Comparison of ENCODE assay signal across 8 cellular contexts in the genomic region with DNA sequence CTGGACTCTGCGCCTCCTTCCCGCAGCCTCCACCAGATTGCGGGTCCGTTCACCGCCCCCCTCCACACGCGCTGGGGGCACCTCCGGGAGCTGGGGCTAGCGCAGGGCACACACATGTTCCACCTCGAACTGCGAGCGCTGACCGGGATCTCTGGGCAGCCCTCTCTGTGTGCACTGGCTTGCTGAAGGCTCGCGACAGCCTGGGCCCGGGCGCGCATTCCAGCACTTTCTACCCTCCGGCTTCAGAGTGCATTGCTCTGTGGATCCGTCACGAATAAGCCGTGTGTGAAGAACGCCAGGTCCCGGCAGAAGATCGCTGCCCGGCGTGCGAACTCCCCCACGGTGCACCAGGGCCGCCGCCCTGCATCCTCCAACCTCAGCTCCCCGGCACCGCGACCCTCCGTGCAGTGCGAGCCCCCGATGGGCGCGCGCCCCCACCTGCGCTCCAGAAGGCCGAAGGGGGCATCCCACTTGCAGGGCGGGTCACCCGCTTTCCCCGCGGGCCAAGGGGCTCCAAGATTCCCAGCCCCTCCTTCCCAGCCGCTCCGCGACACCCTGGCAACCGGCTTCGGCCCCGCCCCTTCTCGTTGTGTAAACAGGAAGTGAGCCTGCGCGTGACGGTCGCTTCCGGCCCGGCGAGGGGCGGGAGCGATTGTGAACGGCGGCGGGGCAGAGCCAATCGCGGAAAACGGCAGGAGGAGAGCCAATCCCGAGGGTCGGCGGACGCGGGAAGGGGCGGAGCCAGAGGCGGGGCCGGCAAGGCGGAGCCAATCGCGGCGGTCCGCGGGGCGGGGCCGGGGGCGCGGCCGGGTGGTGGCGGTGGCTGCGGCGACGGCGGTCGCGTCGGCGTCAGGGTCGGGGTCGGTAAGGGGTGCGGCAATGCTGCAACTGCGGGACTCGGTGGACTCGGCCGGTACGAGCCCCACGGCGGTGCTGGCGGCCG. TPM values are rescaled to one million over a fixed set of nuclear protein-coding genes. Genes with fewer than 3 reads are reported as not detected.
DNase-seq lines count a peak whose midpoint lies in the region; ATAC-seq and TF ChIP-seq lines count a peak whose summit lies in the region.

Gene TPRG1L (plus strand): TSS at position 822 of the 943 bp plus-strand sequence. CDS start 58 bp downstream, at position 880.

- peaks cover 7% of the 10 kb centered on the region for H3K4me1 ChIP-seq in IMR-90 (ENCODE audit: control insufficient read depth, insufficient read depth, low read length)
- peaks cover 22% of the 10 kb centered on the region for H3K4me1 ChIP-seq in mucosa of descending colon (ENCODE audit: low read depth)

- peak within 1 kb of the TSS; percentile 98 for H2AK9ac ChIP-seq in IMR-90 (replicated peaks; ENCODE audit: low read depth, low read length, poor library complexity)

- H3K9me1 ChIP-seq in IMR-90 (ENCODE audit: insufficient read depth, low read length), result no peaks in the 10 kb centered on the region; the same call in 1 of the 2 replicates

- H4K8ac ChIP-seq in IMR-90 (ENCODE audit: low read depth in 2 of 2, low read length in 2 of 2), result peak within 1 kb of the TSS in 1 of 2 experiments; percentile 63; a peak in 2 of 4 replicates

- peak within 1 kb of the TSS; percentile 38; the same call in 1 of the 2 replicates for H3K56ac ChIP-seq in IMR-90 (ENCODE audit: extremely low read depth, insufficient read depth, low read length)

- WGBS in IMR-90 (ENCODE audit: extremely low coverage in 2 of 2, insufficient read length in 1 of 2), 2 experiments, result 1% methylated on average over 61 of the region's 108 CpGs; no CpG with 5 or more reads in 1 of the 2 experiments

- no peak for TF ChIP-seq RAD21 in IMR-90 (IDR thresholded peaks at IDR 0.05; ENCODE audit: low read length)

- no peak within 1 kb of the TSS for H2BK15ac ChIP-seq in IMR-90 (ENCODE audit: low read depth, low read length)

- H3K18ac ChIP-seq in IMR-90 (ENCODE audit: low read depth, low read length), result no peak within 1 kb of the TSS

- peak within 1 kb of the TSS; percentile 93 for H3K9ac ChIP-seq in IMR-90 (ENCODE audit: low read depth, low read length)

- BruUV-seq in IMR-90 (replicated peaks; lab: Mats Ljungman, UMichigan), result no TSS peak

- peak within 1 kb of the TSS; percentile 47 for H2BK5ac ChIP-seq in IMR-90 (ENCODE audit: low read depth, low read length, poor library complexity, severe bottlenecking)

- no peak within 1 kb of the TSS for H2BK120ac ChIP-seq in IMR-90 (ENCODE audit: low read depth, low read length)

- no peak for TF ChIP-seq CTCF in IMR-90 (conservative IDR thresholded peaks at IDR 0.05; ENCODE audit: low read depth, low read length)
- TF ChIP-seq CTCF in mucosa of descending colon (IDR thresholded peaks at IDR 0.05), result no peak

- peak within 1 kb of the TSS; percentile 38 for H3K4ac ChIP-seq in IMR-90 (ENCODE audit: low read depth, low read length)

- no peak for TF ChIP-seq POLR2A in IMR-90 (IDR thresholded peaks at IDR 0.05; ENCODE audit: low read depth, low read length)

- H4K5ac ChIP-seq in IMR-90 (ENCODE audit: low read depth, low read length), result peak within 1 kb of the TSS; percentile 46; the same call in 1 of the 2 replicates

- in situ Hi-C loops in IMR-90 (cut with MboI; ENCODE audit: low sequenced_read_pairs), result loop anchor here (5.0 kb wide), 2 partner anchors 67 to 137 kb away; no protein-coding TSS in a partner anchor

- CTCF ChIA-PET in IMR-90 (lab: Yijun Ruan, JAX), result interaction anchor here (0.5 kb wide), 1 partner anchor 142 kb away, joined by 3 read pairs; no protein-coding TSS in a partner anchor

- H2BK20ac ChIP-seq in IMR-90 (ENCODE audit: low read depth, low read length), result no peak within 1 kb of the TSS

- H4K20me1 ChIP-seq in IMR-90 (ENCODE audit: insufficient read depth, low read length), result no peaks in the 10 kb centered on the region; the same call in 1 of the 2 replicates

- intact Hi-C loops in IMR-90 (cut with micrococcal nuclease) (no loop called here), mucosa of descending colon (cut with DNase I, micrococcal nuclease) (no loop called here)

- dilution Hi-C loops in IMR-90 (cut with HindIII; ENCODE audit: low sequenced_read_pairs, unreplicated experiment), result no loop called here

- H3K9me3 ChIP-seq in IMR-90 (ENCODE audit: control insufficient read depth, insufficient read depth, low read length) (no peaks in the 10 kb centered on the region), mucosa of descending colon (no peaks in the 10 kb centered on the region)

- H3K79me1 ChIP-seq in IMR-90 (ENCODE audit: low read depth in 1 of 2, low read length in 2 of 2), result peaks cover 12 to 23% of the 10 kb centered on the region in 2 experiments; a peak in 3 of 4 replicates

- no peaks in the 10 kb centered on the region for H3K27me3 ChIP-seq in IMR-90 (ENCODE audit: control insufficient read depth, insufficient read depth, low read length)

- H3K14ac ChIP-seq in IMR-90 (replicated peaks; ENCODE audit: low read depth, low read length), result peak within 1 kb of the TSS; percentile 16

- H3K27ac ChIP-seq in IMR-90 (ENCODE audit: insufficient read depth, low read length), result peak within 1 kb of the TSS; percentile 84

- peaks cover 21% of the 10 kb centered on the region for H3K36me3 ChIP-seq in IMR-90 (ENCODE audit: control insufficient read depth, insufficient read depth, low read length)
- H3K36me3 ChIP-seq in mucosa of descending colon (ENCODE audit: low read depth), result peaks cover 6% of the 10 kb centered on the region

- no peak within 1 kb of the TSS; the same call in 1 of the 2 replicates for H3K23ac ChIP-seq in IMR-90 (ENCODE audit: low read depth, low read length)

- H3K4me3 ChIP-seq in IMR-90 (ENCODE audit: insufficient read depth, low read depth, low read length), result peak within 1 kb of the TSS; percentile 99
- peak within 1 kb of the TSS; percentile 78 for H3K4me3 ChIP-seq in mucosa of descending colon

- POLR2A ChIA-PET in IMR-90 (lab: Charles Lee; ENCODE audit: unreplicated experiment), result no interaction called here

- peak within 1 kb of the TSS; percentile 69; the same call in 1 of the 2 replicates for H2AK5ac ChIP-seq in IMR-90 (ENCODE audit: low read depth, low read length)

- peak within 1 kb of the TSS; percentile 99 for H2AFZ ChIP-seq in IMR-90 (replicated peaks; ENCODE audit: low read length, poor library complexity)

- peak within 1 kb of the TSS; percentile 99 for H3K4me2 ChIP-seq in IMR-90 (ENCODE audit: low read depth, low read length)

- DNase-seq in DMS 273 treated with DMSO at 0.1 percent for 48 hours (lab: John Stamatoyannopoulos, UW) (peak; percentile 87), IMR-90 (peak; percentile 90), OCI-M2 (lab: John Stamatoyannopoulos, UW; ENCODE audit: unreplicated experiment) (peak; percentile 44), activated T-cell treated with anti-CD3 and anti-CD28 coated beads for 4 hours (peak; percentile 98), epidermal melanocyte (ENCODE audit: insufficient read length, low spot score) (peak; percentile 100), mucosa of descending colon (peak; percentile 99 to 100 (median 99))
- DNase-seq in stimulated activated CD8-positive, alpha-beta memory T cell treated with anti-CD3 and anti-CD28 coated beads, Interleukin-4, amount 100 ng/mL, for 1 hour (ENCODE audit: low read depth in 2 of 2, low spot score in 1 of 2), result peak; percentile 95 to 97

- H4K91ac ChIP-seq in IMR-90 (ENCODE audit: insufficient read depth, low read depth, low read length), result peak within 1 kb of the TSS; percentile 32; the same call in 1 of the 2 replicates

- ATAC-seq in GM21529 (IDR thresholded peaks at IDR 0.05; ENCODE audit: unreplicated experiment) (peak; percentile 94), IMR-90 (ENCODE audit: low read depth) (peak; percentile 98), mucosa of descending colon (peak; percentile 96)

TF ChIP-seq in IMR-90, 13 proteins besides CTCF, POLR2A, EP300 and RAD21 (continues in another document):
- TF ChIP-seq RFX5 (IDR thresholded peaks at IDR 0.05; ENCODE audit: low read depth, low read length) (no peak), BHLHE40 (IDR thresholded peaks at IDR 0.05; ENCODE audit: low read depth, low read length) (peak; percentile 90), NFE2L2 (IDR thresholded peaks at IDR 0.05; ENCODE audit: low read depth, low read length) (no peak), MAZ (IDR thresholded peaks at IDR 0.05; ENCODE audit: borderline replicate concordance, low read depth, low read length) (peak; percentile 91; the same call in 1 of the 2 replicates), CHD1 (IDR thresholded peaks at IDR 0.05; ENCODE audit: low read depth, low read length) (no peak), FOS (IDR thresholded peaks at IDR 0.05; ENCODE audit: low read depth, low read length) (peak; percentile 36; the same call in 1 of the 2 replicates), CEBPB (IDR thresholded peaks at IDR 0.05; ENCODE audit: low read depth, low read length) (0 out of 2 replicates have a peak, but pooled peaks have one; percentile 17), ELK1 (IDR thresholded peaks at IDR 0.05; ENCODE audit: borderline replicate concordance, low read depth, low read length) (no peak), MAFK (IDR thresholded peaks at IDR 0.05; ENCODE audit: low read depth, low read length) (no peak), RCOR1 (IDR thresholded peaks at IDR 0.05; ENCODE audit: insufficient replicate concordance, low read length) (no peak), SMC3 (IDR thresholded peaks at IDR 0.05; ENCODE audit: low read depth, low read length) (no peak)
- TF ChIP-seq, protein P1, sequence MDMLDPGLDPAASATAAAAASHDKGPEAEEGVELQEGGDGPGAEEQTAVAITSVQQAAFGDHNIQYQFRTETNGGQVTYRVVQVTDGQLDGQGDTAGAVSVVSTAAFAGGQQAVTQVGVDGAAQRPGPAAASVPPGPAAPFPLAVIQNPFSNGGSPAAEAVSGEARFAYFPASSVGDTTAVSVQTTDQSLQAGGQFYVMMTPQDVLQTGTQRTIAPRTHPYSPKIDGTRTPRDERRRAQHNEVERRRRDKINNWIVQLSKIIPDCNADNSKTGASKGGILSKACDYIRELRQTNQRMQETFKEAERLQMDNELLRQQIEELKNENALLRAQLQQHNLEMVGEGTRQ (IDR thresholded peaks at IDR 0.05; ENCODE audit: low read depth, low read length), result peak; percentile 91

RNA-seq across cellular contexts. Expression of gene TPRG1L, which starts in this region (rescaled TPM):
- total RNA-seq in IMR-90 (2012; rRNA removed) (25.3 and 25.6 TPM in 2 replicates), mucosa of descending colon (10 to 100 TPM; 70.4 to 96.0 (median 76.1) TPM)
- polyA plus RNA-seq in IMR-90 (2012; rRNA removed), result 38.1 and 39.5 TPM in 2 replicates
- polyA plus RNA-seq in IMR-90 (2012; cell fraction: cytosol; rRNA removed), result 33.5 and 37.2 TPM in 2 replicates
- 11.6 and 15.3 TPM in 2 replicates for polyA plus RNA-seq in IMR-90 (2012; cell fraction: nucleus; rRNA removed; ENCODE audit: low replicate concordance)

Comparison
In these comparisons a context has a peak if more than half of its experiments do, and no peak if none do; other contexts are left out.
1. Peak in every context shown above with its lines: DNase-seq, ATAC-seq, H3K4me3 ChIP-seq and H3K27ac ChIP-seq.
2. DNase-seq: peak in every context shown above with its lines; median percentile 100 in epidermal melanocyte; 99 in mucosa of descending colon; 98 in activated T-cell treated with anti-CD3 and anti-CD28 coated beads for 4 hours; 96 in stimulated activated CD8-positive, alpha-beta memory T cell treated with anti-CD3 and anti-CD28 coated beads, Interleukin-4, amount 100 ng/mL, for 1 hour; 90 in IMR-90; 87 in DMS 273 treated with DMSO at 0.1 percent for 48 hours; 44 in OCI-M2.